Comparison of ENCODE assay signal across 25 cellular contexts in the genomic region with DNA sequence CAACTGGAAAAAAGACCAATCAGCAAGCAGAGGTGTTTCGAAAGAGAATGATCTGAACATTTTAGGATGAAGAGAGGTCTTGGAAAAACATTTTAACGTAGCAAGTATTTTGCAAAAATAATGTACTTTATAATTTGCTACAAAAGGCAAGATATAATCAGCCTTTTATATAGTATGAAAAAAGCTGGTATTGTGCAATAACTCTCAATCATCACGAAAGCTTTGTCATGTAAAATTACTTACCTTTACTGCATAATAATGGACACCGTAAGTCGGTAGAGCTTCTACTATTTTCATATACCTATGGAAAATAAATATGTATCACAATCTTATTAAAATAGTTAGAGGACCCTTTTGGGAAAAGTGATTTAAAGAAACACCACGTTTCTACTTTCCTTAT.
DNase-seq lines count a peak whose midpoint lies in the region; ATAC-seq, FAIRE-seq and TF ChIP-seq lines count a peak whose summit lies in the region.
"Had no signal": no experiment of that assay in that cellular context is flagged by ENCODE, and none has a peak within 500 bp of the region (broad histone marks: within the 10 kb centered on the region; RNA-seq: fewer than 3 reads in every experiment).

No MANE protein-coding gene starts in this region.

- H3K9ac ChIP-seq in IMR-90 (ENCODE audit: low read depth, low read length) (no peak overlapping the region), H1 (replicated peaks in 1 of 4; ENCODE audit: extremely low read depth in 1 of 4, low read depth in 3 of 4, low read length in 3 of 4) (no peak overlapping the region), neuronal stem cell (ENCODE audit: low read depth, low read length, poor library complexity) (no peak overlapping the region)
- H3K9ac ChIP-seq: BLaER1 had no signal

- no peak overlapping the region for H3K23ac ChIP-seq in IMR-90 (ENCODE audit: low read depth, low read length)
- no peak overlapping the region for H3K23ac ChIP-seq in H1 (ENCODE audit: insufficient read length)
- H3K23ac ChIP-seq in neuronal stem cell (ENCODE audit: low read depth, low read length, poor library complexity), result no peak overlapping the region

- TF ChIP-seq RAD21 in IMR-90 (IDR thresholded peaks at IDR 0.05; ENCODE audit: low read length), result no peak
- TF ChIP-seq RAD21 in Ishikawa (IDR thresholded peaks at IDR 0.05; ENCODE audit: low read depth), result no peak
- no peak for TF ChIP-seq RAD21 in H1 (IDR thresholded peaks at IDR 0.05 in 1 of 2, conservative IDR thresholded peaks at IDR 0.05 in 1 of 2; ENCODE audit: low read depth in 2 of 2, low read length in 2 of 2)

- H4K5ac ChIP-seq in IMR-90 (ENCODE audit: low read depth, low read length) (no peak overlapping the region), H1 (ENCODE audit: insufficient read length, low read depth, low read length) (no peak overlapping the region)

- no peaks in the 10 kb centered on the region for H3K23me2 ChIP-seq in H1 (ENCODE audit: low read depth, low read length)

- TF ChIP-seq CTCF in IMR-90 (conservative IDR thresholded peaks at IDR 0.05; ENCODE audit: low read depth, low read length) (no peak), H1 (IDR thresholded peaks at IDR 0.05; ENCODE audit: control extremely low read depth in 1 of 3, insufficient read depth in 1 of 3, low read depth in 1 of 3, low read length in 3 of 3) (no peak)

- H3K27ac ChIP-seq in IMR-90 (ENCODE audit: insufficient read depth, low read length), result no peak overlapping the region
- no peak overlapping the region for H3K27ac ChIP-seq in H1 (ENCODE audit: low read depth, low read length)
- no peak overlapping the region for H3K27ac ChIP-seq in neuronal stem cell (replicated peaks; ENCODE audit: low read length)
- H3K27ac ChIP-seq: BLaER1 had no signal

- H3K18ac ChIP-seq in IMR-90 (ENCODE audit: low read depth, low read length) (no peak overlapping the region), H1 (ENCODE audit: extremely low read depth, low read length) (no peak overlapping the region), neuronal stem cell (ENCODE audit: low read length) (no peak overlapping the region)

- FAIRE-seq in H1 (lab: Jason Lieb, UNC), result no peak
- FAIRE-seq: A204.1, GM12878, GM12892, GM18507 had no signal

- no TSS peak for BruUV-seq in IMR-90 (replicated peaks; lab: Mats Ljungman, UMichigan)

- H2BK15ac ChIP-seq in IMR-90 (ENCODE audit: low read depth, low read length), result no peak overlapping the region
- H2BK15ac ChIP-seq in H1 (ENCODE audit: low read length), result no peak overlapping the region
- H2BK15ac ChIP-seq in neuronal stem cell (ENCODE audit: low read length), result no peak overlapping the region

- ATAC-seq in IMR-90 (ENCODE audit: low read depth) (no peak), GM21423 (IDR thresholded peaks at IDR 0.05; ENCODE audit: unreplicated experiment) (no peak)
- ATAC-seq: GM12878 had no signal

- H4K8ac ChIP-seq in IMR-90 (ENCODE audit: low read depth in 2 of 2, low read length in 2 of 2), result no peak overlapping the region
- H4K8ac ChIP-seq in H1 (ENCODE audit: extremely low read depth, insufficient read depth, low read length), result no peak overlapping the region
- H4K8ac ChIP-seq in neuronal stem cell (ENCODE audit: low read depth, low read length), result no peak overlapping the region

- in situ Hi-C loops in IMR-90 (cut with MboI; ENCODE audit: low sequenced_read_pairs), result no loop called here

- CTCF ChIA-PET in IMR-90 (lab: Yijun Ruan, JAX) (interaction anchor here (0.7 kb wide), 1 partner anchor 71 kb away, joined by 4 read pairs; no protein-coding TSS in a partner anchor), H1 (lab: Charles Lee; ENCODE audit: partially characterized antibody) (interaction anchor here (0.9 kb wide), 2 partner anchors 11 to 14 kb away, joined by 3 to 4 read pairs; no protein-coding TSS in a partner anchor)

- dilution Hi-C loops in IMR-90 (cut with HindIII; ENCODE audit: low sequenced_read_pairs, unreplicated experiment), result no loop called here

- H3K36me3 ChIP-seq in IMR-90 (ENCODE audit: control insufficient read depth, insufficient read depth, low read length) (no peaks in the 10 kb centered on the region), H1 (ENCODE audit: control insufficient read depth in 2 of 4, insufficient read depth in 4 of 4, low read length in 3 of 4) (no peaks in the 10 kb centered on the region; a peak in 1 of 8 replicates), neuronal stem cell (replicated peaks in 1 of 2; ENCODE audit: control insufficient read depth in 2 of 2, insufficient read depth in 2 of 2, low read length in 2 of 2) (peaks cover 0 to 9% of the 10 kb centered on the region in 2 donors)
- H3K36me3 ChIP-seq: BE2C had no signal

- H2BK12ac ChIP-seq in H1 (ENCODE audit: low read depth, low read length) (no peak overlapping the region), neuronal stem cell (ENCODE audit: low read length) (no peak overlapping the region)

- H3K9me1 ChIP-seq in IMR-90 (ENCODE audit: insufficient read depth, low read length), result no peaks in the 10 kb centered on the region

- intact Hi-C loops in IMR-90 (cut with micrococcal nuclease), result no loop called here

- peaks cover 2% of the 10 kb centered on the region for H3K27me3 ChIP-seq in IMR-90 (ENCODE audit: control insufficient read depth, insufficient read depth, low read length)
- H3K27me3 ChIP-seq in H1 (replicated peaks in 1 of 4; ENCODE audit: control insufficient read depth in 3 of 4, extremely low read depth in 1 of 4, insufficient read depth in 3 of 4, low read length in 3 of 4), result no peaks in the 10 kb centered on the region
- no peaks in the 10 kb centered on the region for H3K27me3 ChIP-seq in neuronal stem cell (ENCODE audit: control insufficient read depth in 3 of 3, insufficient read depth in 3 of 3, low read depth in 1 of 3, low read length in 3 of 3)
- H3K27me3 ChIP-seq: BE2C, BLaER1 had no signal

- H2BK120ac ChIP-seq in IMR-90 (ENCODE audit: low read depth, low read length) (no peak overlapping the region), H1 (replicated peaks; ENCODE audit: low read depth, low read length) (no peak overlapping the region), neuronal stem cell (ENCODE audit: low read depth, low read length) (no peak overlapping the region)

- H3K4ac ChIP-seq in IMR-90 (ENCODE audit: low read depth, low read length), result no peak overlapping the region
- H3K4ac ChIP-seq in H1 (replicated peaks; ENCODE audit: insufficient read length, low read depth, low read length), result no peak overlapping the region
- H3K4ac ChIP-seq in neuronal stem cell (ENCODE audit: low read length), result no peak overlapping the region

- no peak overlapping the region for H4K91ac ChIP-seq in IMR-90 (ENCODE audit: insufficient read depth, low read depth, low read length)
- no peak overlapping the region for H4K91ac ChIP-seq in H1 (replicated peaks; ENCODE audit: insufficient read length, low read length)
- no peak overlapping the region for H4K91ac ChIP-seq in neuronal stem cell (ENCODE audit: low read depth, low read length, poor library complexity)

- TF ChIP-seq EP300 in Ishikawa (IDR thresholded peaks at IDR 0.05; ENCODE audit: borderline replicate concordance), result no peak
- no peak for TF ChIP-seq EP300 in H1 (IDR thresholded peaks at IDR 0.05; ENCODE audit: borderline replicate concordance in 1 of 2, low read depth in 2 of 2, low read length in 2 of 2)

- POLR2A ChIA-PET in IMR-90 (lab: Charles Lee; ENCODE audit: unreplicated experiment), result no interaction called here
- POLR2A ChIA-PET in H1 (lab: Charles Lee; ENCODE audit: partially characterized antibody), result no interaction called here

- no peak overlapping the region for H3K56ac ChIP-seq in IMR-90 (ENCODE audit: extremely low read depth, insufficient read depth, low read length)
- H3K56ac ChIP-seq in H1 (replicated peaks; ENCODE audit: insufficient read length, low read depth, low read length), result no peak overlapping the region

- no peak overlapping the region for H2AK9ac ChIP-seq in IMR-90 (replicated peaks; ENCODE audit: low read depth, low read length, poor library complexity)

- H3K4me1 ChIP-seq in IMR-90 (ENCODE audit: control insufficient read depth, insufficient read depth, low read length) (no peaks in the 10 kb centered on the region), H1 (replicated peaks in 1 of 4; ENCODE audit: control insufficient read depth in 3 of 4, insufficient read depth in 4 of 4, low read length in 3 of 4) (no peaks in the 10 kb centered on the region), neuronal stem cell (ENCODE audit: control insufficient read depth in 2 of 2, insufficient read depth in 1 of 2, low read depth in 1 of 2, low read length in 2 of 2) (no peaks in the 10 kb centered on the region)
- H3K4me1 ChIP-seq: BE2C, BLaER1 had no signal

- H3K79me1 ChIP-seq in IMR-90 (ENCODE audit: low read depth in 1 of 2, low read length in 2 of 2) (no peaks in the 10 kb centered on the region), H1 (ENCODE audit: low read depth, low read length) (no peaks in the 10 kb centered on the region), neuronal stem cell (ENCODE audit: low read depth, low read length) (no peaks in the 10 kb centered on the region)

- no peaks in the 10 kb centered on the region for H3K79me2 ChIP-seq in H1 (ENCODE audit: control insufficient read depth in 1 of 2, insufficient read depth in 2 of 2, low read length in 2 of 2)

- H2AFZ ChIP-seq in IMR-90 (replicated peaks; ENCODE audit: low read length, poor library complexity) (no peak overlapping the region), H1 (ENCODE audit: low read length) (no peak overlapping the region), neuronal stem cell (ENCODE audit: low read length) (no peak overlapping the region)

- WGBS in IMR-90 (ENCODE audit: extremely low coverage in 2 of 2, insufficient read length in 1 of 2), 2 experiments, result no CpG with 5 or more reads among the region's 6 CpGs
- WGBS in H1 (ENCODE audit: extremely low coverage in 1 of 2, insufficient coverage in 1 of 2, insufficient read length in 1 of 2, insufficient replicate concordance in 2 of 2, low coverage in 1 of 2, low lambda C conversion rate in 2 of 2, missing lambda C conversion rate in 1 of 2), 2 experiments, result 85% methylated on average over 6 of the region's 6 CpGs; no CpG with 5 or more reads in 1 of the 2 experiments
- WGBS in neuronal stem cell (ENCODE audit: extremely low coverage in 2 of 2, insufficient read length in 2 of 2, insufficient replicate concordance in 1 of 2), 2 donors, result no CpG with 5 or more reads among the region's 6 CpGs

- no peak for DNase-seq in IMR-90
- DNase-seq in H1 (ENCODE audit: low read depth in 1 of 2, low spot score in 2 of 2), result no peak
- DNase-seq in neuronal stem cell (ENCODE audit: low spot score), result no peak
- DNase-seq: 8988T; ACHN; BE2C; C1 segment of cervical spinal cord; CD4-positive, alpha-beta memory T cell; CD4-positive, CD25-positive, alpha-beta regulatory T cell; CD8-positive, alpha-beta memory T cell; COR-L47; DMS 273 treated with DMSO at 0.1 percent for 48 hours; DMS153; DMS53; DMS79; DND-41; EL; GDM1 had no signal

- H2BK20ac ChIP-seq in IMR-90 (ENCODE audit: low read depth, low read length), result no peak overlapping the region
- H2BK20ac ChIP-seq in H1 (ENCODE audit: low read length), result no peak overlapping the region

- H3K9me3 ChIP-seq in IMR-90 (ENCODE audit: control insufficient read depth, insufficient read depth, low read length) (no peaks in the 10 kb centered on the region), H1 (ENCODE audit: insufficient read depth in 2 of 2, low read depth in 1 of 2, low read length in 1 of 2) (no peaks in the 10 kb centered on the region), neuronal stem cell (replicated peaks in 1 of 2; ENCODE audit: control insufficient read depth in 2 of 2, insufficient read depth in 1 of 2, low read depth in 1 of 2, low read length in 2 of 2) (no peaks in the 10 kb centered on the region)
- H3K9me3 ChIP-seq: BE2C, BLaER1 had no signal

- H3K14ac ChIP-seq in IMR-90 (replicated peaks; ENCODE audit: low read depth, low read length), result no peak overlapping the region
- H3K14ac ChIP-seq in H1 (ENCODE audit: insufficient read length), result no peak overlapping the region
- H3K14ac ChIP-seq in neuronal stem cell (ENCODE audit: low read length), result no peak overlapping the region

- no peak overlapping the region for H2AK5ac ChIP-seq in IMR-90 (ENCODE audit: low read depth, low read length)
- no peak overlapping the region for H2AK5ac ChIP-seq in H1 (ENCODE audit: low read depth, low read length)
- H2AK5ac ChIP-seq in neuronal stem cell (ENCODE audit: low read depth, low read length), result no peak overlapping the region

- H2BK5ac ChIP-seq in IMR-90 (ENCODE audit: low read depth, low read length, poor library complexity, severe bottlenecking) (no peak overlapping the region), H1 (ENCODE audit: low read depth, low read length) (no peak overlapping the region), neuronal stem cell (ENCODE audit: low read length) (no peak overlapping the region)

- H3K4me2 ChIP-seq in IMR-90 (ENCODE audit: low read depth, low read length) (no peak overlapping the region), H1 (ENCODE audit: insufficient read depth in 1 of 2, low read depth in 2 of 2, low read length in 2 of 2) (no peak overlapping the region), neuronal stem cell (ENCODE audit: insufficient read depth, low read length, poor library complexity, severe bottlenecking) (no peak overlapping the region)
- H3K4me2 ChIP-seq: BLaER1 had no signal

- H4K20me1 ChIP-seq in IMR-90 (ENCODE audit: insufficient read depth, low read length), result no peaks in the 10 kb centered on the region
- no peaks in the 10 kb centered on the region for H4K20me1 ChIP-seq in H1 (replicated peaks in 1 of 2; ENCODE audit: control insufficient read depth in 1 of 2, insufficient read depth in 2 of 2, low read length in 2 of 2)
- H4K20me1 ChIP-seq: BLaER1 had no signal

- TF ChIP-seq POLR2A in IMR-90 (IDR thresholded peaks at IDR 0.05; ENCODE audit: low read depth, low read length), result no peak
- no peak for TF ChIP-seq POLR2A in H1 (IDR thresholded peaks at IDR 0.05; ENCODE audit: control extremely low read depth in 1 of 2, low read depth in 2 of 2, low read length in 2 of 2)

- H3K4me3 ChIP-seq in IMR-90 (ENCODE audit: insufficient read depth, low read depth, low read length) (no peak overlapping the region), H1 (ENCODE audit: extremely low read depth in 1 of 4, insufficient read depth in 2 of 4, low read depth in 3 of 4, low read length in 4 of 4) (no peak overlapping the region), neuronal stem cell (ENCODE audit: low read length in 2 of 2) (no peak overlapping the region)
- H3K4me3 ChIP-seq: BLaER1, GM12878 had no signal
